In genomic region chr6:156182356-156182755, GRCh38 we compare ENCODE assay signal across 26 cellular contexts.
DNase-seq lines count a peak whose midpoint lies in the region; ATAC-seq and TF ChIP-seq lines count a peak whose summit lies in the region.
"Had no signal": no experiment of that assay in that cellular context is flagged by ENCODE, and none has a peak within 500 bp of the region (broad histone marks: within the 10 kb centered on the region; RNA-seq: fewer than 3 reads in every experiment).

No MANE protein-coding gene starts in this region.

- H3K4me1 ChIP-seq in endodermal cell (ENCODE audit: control insufficient read depth, insufficient read depth, low read length) (peaks cover 5% of the 10 kb centered on the region), osteoblast (ENCODE audit: insufficient read depth, low read length) (no peaks in the 10 kb centered on the region)
- H3K4me1 ChIP-seq: SJSA1 had no signal

- H3K36me3 ChIP-seq in SK-N-MC (ENCODE audit: insufficient read depth, low read length) (no peaks in the 10 kb centered on the region), endodermal cell (ENCODE audit: control insufficient read depth, insufficient read depth, low read length) (no peaks in the 10 kb centered on the region), osteoblast (ENCODE audit: insufficient read depth, low read length) (no peaks in the 10 kb centered on the region)
- H3K36me3 ChIP-seq: SJSA1 had no signal

- H3K4me1 Mint-ChIP-seq in endodermal cell (peaks cover 2% of the 10 kb centered on the region), natural killer cell (no peaks in the 10 kb centered on the region)

- TF ChIP-seq CTCF in endodermal cell (conservative IDR thresholded peaks at IDR 0.05) (no peak), natural killer cell (IDR thresholded peaks at IDR 0.05) (no peak), osteoblast (IDR thresholded peaks at IDR 0.05; ENCODE audit: extremely low read depth, low read depth, low read length) (no peak)

- H4K20me1 ChIP-seq in osteoblast (ENCODE audit: insufficient read depth, low read length) = no peaks in the 10 kb centered on the region

- no peaks in the 10 kb centered on the region for H3K9me3 ChIP-seq in SK-N-MC (ENCODE audit: low read depth, low read length)
- peaks cover 6% of the 10 kb centered on the region for H3K9me3 ChIP-seq in endodermal cell (ENCODE audit: control insufficient read depth, low read length)
- no peaks in the 10 kb centered on the region for H3K9me3 ChIP-seq in osteoblast (ENCODE audit: low read depth, low read length)

- H3K27me3 Mint-ChIP-seq in endodermal cell (ENCODE audit: insufficient read depth) = no peaks in the 10 kb centered on the region
- no peaks in the 10 kb centered on the region for H3K27me3 Mint-ChIP-seq in natural killer cell (ENCODE audit: low read depth in 2 of 2)

- H3K27ac Mint-ChIP-seq in endodermal cell (peak overlapping the region; percentile 20), natural killer cell (no peak overlapping the region)

- no peak overlapping the region; the same call in 1 of the 2 replicates for H3K27ac ChIP-seq in SK-N-MC
- H3K27ac ChIP-seq in endodermal cell (ENCODE audit: low read depth, low read length) = no peak overlapping the region
- no peak overlapping the region for H3K27ac ChIP-seq in osteoblast (ENCODE audit: low read depth, low read length)
- H3K27ac ChIP-seq: C4-2B, SJSA1 had no signal

- no peak overlapping the region for H2AFZ ChIP-seq in osteoblast (ENCODE audit: low read length)

- ATAC-seq in natural killer cell (no peak), GM18909 (IDR thresholded peaks at IDR 0.05; ENCODE audit: poor library complexity, unreplicated experiment) (no peak)
- ATAC-seq: GM12878, HCT116 had no signal

- H3K9ac ChIP-seq in SK-N-MC (ENCODE audit: insufficient read length) (no peak overlapping the region), endodermal cell (ENCODE audit: extremely low read depth, low read length, poor library complexity, severe bottlenecking) (no peak overlapping the region)

- intact Hi-C loops in natural killer cell (cut with micrococcal nuclease) = no loop called here

- H3K4me3 ChIP-seq in SK-N-MC (peak overlapping the region; percentile 23; the same call in 1 of the 2 replicates), endodermal cell (ENCODE audit: low read length) (no peak overlapping the region), osteoblast (ENCODE audit: insufficient read depth, low read length) (no peak overlapping the region)
- H3K4me3 ChIP-seq: GM12878, SJSA1 had no signal

- H3K79me2 ChIP-seq in osteoblast (ENCODE audit: insufficient read depth, low read length) = no peaks in the 10 kb centered on the region

- H3K27me3 ChIP-seq in endodermal cell (ENCODE audit: control insufficient read depth, insufficient read depth, low read length, poor library complexity, severe bottlenecking) (no peaks in the 10 kb centered on the region), osteoblast (ENCODE audit: insufficient read depth, low read length) (no peaks in the 10 kb centered on the region)
- H3K27me3 ChIP-seq: SJSA1 had no signal

- WGBS in endodermal cell (ENCODE audit: insufficient coverage in 1 of 2, insufficient read length in 1 of 2), 2 experiments = 95% methylated on average over 2 of the region's 2 CpGs; no CpG with 5 or more reads in 1 of the 2 experiments

- H3K36me3 Mint-ChIP-seq in endodermal cell (ENCODE audit: low read depth) (no peaks in the 10 kb centered on the region), natural killer cell (no peaks in the 10 kb centered on the region)
- H3K36me3 Mint-ChIP-seq: CD8-positive, alpha-beta memory T cell had no signal

- H3K9me3 Mint-ChIP-seq in endodermal cell (peaks cover 6% of the 10 kb centered on the region), natural killer cell (no peaks in the 10 kb centered on the region)

- H3K4me3 Mint-ChIP-seq in endodermal cell (no peak overlapping the region), natural killer cell (no peak overlapping the region)
- H3K4me3 Mint-ChIP-seq: CD8-positive, alpha-beta memory T cell had no signal

- no peak overlapping the region for H3K4me2 ChIP-seq in osteoblast (ENCODE audit: insufficient read depth, low read length)

- DNase-seq in NCI-H748 (lab: John Stamatoyannopoulos, UW; ENCODE audit: unreplicated experiment) (peak; percentile 48), NCI-H748 treated with DMSO at 0.1 percent for 48 hours (lab: John Stamatoyannopoulos, UW) (no peak), SK-N-MC (ENCODE audit: low read depth, low spot score) (peak; percentile 73), endodermal cell (no peak), iPS-NIHi11 (ENCODE audit: low spot score) (no peak), natural killer cell (no peak), osteoblast (ENCODE audit: insufficient read length, low spot score, missing footprints) (no peak)
- DNase-seq: AML-193; CD8-positive, alpha-beta memory T cell; DMS 273 treated with DMSO at 0.1 percent for 48 hours; DMS79; EL; GDM1; NCI-H1105; NCI-H1436 treated with DMSO at 0.1 percent for 48 hours; NCI-H2029; NCI-H2227 treated with DMSO at 0.1 percent for 48 hours; NCI-H524; Right ventricle myocardium superior; RPMI8226; T-helper 1 cell had no signal

Comparison
In these comparisons a context has a peak if more than half of its experiments do, and no peak if none do; other contexts are left out.
1. DNase-seq: peak in NCI-H748 (single experiment) and SK-N-MC (single experiment); none in NCI-H748 treated with DMSO at 0.1 percent for 48 hours (single experiment), endodermal cell (single experiment), iPS-NIHi11 (single experiment), natural killer cell (single experiment) and osteoblast (single experiment).